Comparison of ENCODE assay signal across 23 cellular contexts in the genomic region with DNA sequence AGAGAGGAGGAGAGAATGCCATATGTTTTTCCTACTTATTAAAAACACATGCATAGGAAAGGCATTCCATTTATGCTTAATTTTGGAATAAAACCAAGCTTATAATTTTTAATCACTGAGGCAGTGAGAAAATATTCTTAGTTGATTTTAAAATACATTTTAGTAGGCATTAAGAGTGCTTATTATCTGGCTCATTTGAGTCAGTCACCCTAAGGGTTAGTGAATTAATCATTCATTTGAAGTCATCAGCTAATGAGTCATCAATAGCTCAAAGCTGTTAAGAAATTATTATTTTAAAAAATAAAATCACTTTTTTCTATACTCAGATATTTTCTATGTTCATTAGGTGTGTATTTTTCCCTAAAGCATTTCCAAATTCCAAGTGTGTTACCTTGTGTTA.
"Had no signal": no experiment of that assay in that cellular context is flagged by ENCODE, and none has a peak within 500 bp of the region (broad histone marks: within the 10 kb centered on the region; RNA-seq: fewer than 3 reads in every experiment).

No MANE protein-coding gene starts in this region.

- H3K27ac ChIP-seq: brain microvascular endothelial cell, coronary artery, esophagus muscularis mucosa, hepatocyte, testis, upper lobe of left lung had no signal

- ATAC-seq: activated CD8-positive, alpha-beta T cell treated with anti-CD3 and anti-CD28 coated beads, Interleukin-2, amount 10 ng/mL, durations not matched to agents 7 days and 5 days; left cardiac atrium; right cardiac atrium; stimulated activated naive CD8-positive, alpha-beta T cell treated with anti-CD3 and anti-CD28 coated beads, Interleukin-15, amount 100 ng/mL, for 72 hours had no signal

- H3K27me3 ChIP-seq: brain microvascular endothelial cell, esophagus muscularis mucosa, hepatocyte, testis, upper lobe of left lung had no signal

- H3K4me2 ChIP-seq: hepatocyte had no signal

- DNase-seq: activated CD4-positive, alpha-beta T cell treated with anti-CD3 and anti-CD28 coated beads for 48 hours; activated CD4-positive, CD25-positive, alpha-beta regulatory T cell; activated CD8-positive, alpha-beta T cell treated with anti-CD3 and anti-CD28 coated beads, Interleukin-2, amount 10 ng/mL, durations not matched to agents 7 days and 5 days; activated naive CD4-positive, alpha-beta T cell treated with anti-CD3 and anti-CD28 coated beads for 36 hours; activated T-cell treated with anti-CD3 and anti-CD28 coated beads, Interleukin-2, amount 50 U/mL, for 24 hours; anterior cingulate cortex; brain microvascular endothelial cell; foreskin fibroblast; left cardiac atrium; nephron progenitor cell; right cardiac atrium; stimulated activated CD4-positive, alpha-beta T cell treated with anti-CD3 and anti-CD28 coated beads, Interleukin-15, amount 100 ng/mL, for 24 hours; stimulated activated CD4-positive, alpha-beta T cell treated with anti-CD3 and anti-CD28 coated beads, Interleukin-4, amount 100 ng/mL, for 1 hour; stimulated activated naive CD8-positive, alpha-beta T cell treated with anti-CD3 and anti-CD28 coated beads, Interleukin-15, amount 100 ng/mL, for 72 hours; T-helper 1 cell; T-helper 9 cell; testis; upper lobe of left lung had no signal

- H2AFZ ChIP-seq: hepatocyte had no signal

- H3K27ac Mint-ChIP-seq: activated CD8-positive, alpha-beta T cell treated with anti-CD3 and anti-CD28 coated beads, Interleukin-2, amount 10 ng/mL, durations not matched to agents 7 days and 5 days; activated naive CD4-positive, alpha-beta T cell treated with anti-CD3 and anti-CD28 coated beads for 36 hours; activated T-cell treated with anti-CD3 and anti-CD28 coated beads, Interleukin-2, amount 50 U/mL, for 24 hours; activated T-helper 2 cell treated with anti-CD3 and anti-CD28 coated beads, Interferon-gamma antibody, Interleukin-2, Interleukin-4, amounts not matched to agents 10 μg/mL and 5 μg/mL and 100 μg/mL, durations not matched to agents 14 hours and 24 hours and 36 hours; nephron progenitor cell; progenitor cell of endocrine pancreas; stimulated activated naive CD8-positive, alpha-beta T cell treated with anti-CD3 and anti-CD28 coated beads, Interleukin-15, amount 100 ng/mL, for 72 hours had no signal

- H3K27me3 Mint-ChIP-seq: activated T-cell treated with anti-CD3 and anti-CD28 coated beads, Interleukin-2, amount 50 U/mL, for 24 hours; progenitor cell of endocrine pancreas; stimulated activated naive CD8-positive, alpha-beta T cell treated with anti-CD3 and anti-CD28 coated beads, Interleukin-15, amount 100 ng/mL, for 72 hours had no signal

- H3K36me3 ChIP-seq: brain microvascular endothelial cell, esophagus muscularis mucosa, upper lobe of left lung had no signal

- H3K9me3 ChIP-seq: esophagus muscularis mucosa, testis, upper lobe of left lung had no signal

- H3K4me1 ChIP-seq: esophagus muscularis mucosa, testis, upper lobe of left lung had no signal

- H3K9me3 Mint-ChIP-seq: activated naive CD4-positive, alpha-beta T cell treated with anti-CD3 and anti-CD28 coated beads for 36 hours; activated T-cell treated with anti-CD3 and anti-CD28 coated beads, Interleukin-2, amount 50 U/mL, for 24 hours; activated T-helper 2 cell treated with anti-CD3 and anti-CD28 coated beads, Interferon-gamma antibody, Interleukin-2, Interleukin-4, amounts not matched to agents 10 μg/mL and 5 μg/mL and 100 μg/mL, durations not matched to agents 14 hours and 24 hours and 36 hours; nephron progenitor cell had no signal

- H3K4me3 Mint-ChIP-seq: activated CD8-positive, alpha-beta T cell treated with anti-CD3 and anti-CD28 coated beads, Interleukin-2, amount 10 ng/mL, durations not matched to agents 7 days and 5 days; activated naive CD4-positive, alpha-beta T cell treated with anti-CD3 and anti-CD28 coated beads for 36 hours; activated T-cell treated with anti-CD3 and anti-CD28 coated beads, Interleukin-2, amount 50 U/mL, for 24 hours; nephron progenitor cell; stimulated activated naive CD8-positive, alpha-beta T cell treated with anti-CD3 and anti-CD28 coated beads, Interleukin-15, amount 100 ng/mL, for 72 hours had no signal

- H3K4me1 Mint-ChIP-seq: nephron progenitor cell; stimulated activated naive CD8-positive, alpha-beta T cell treated with anti-CD3 and anti-CD28 coated beads, Interleukin-15, amount 100 ng/mL, for 72 hours had no signal

- H3K79me2 ChIP-seq: hepatocyte had no signal

- H3K4me3 ChIP-seq: coronary artery, esophagus muscularis mucosa, hepatocyte, testis, upper lobe of left lung had no signal
